In genomic region chr20:348972-349841, GRCh38 we compare ENCODE assay signal across 11 cellular contexts. TPM values are rescaled to one million over a fixed set of nuclear protein-coding genes. Genes with fewer than 3 reads are reported as not detected.
DNase-seq lines count a peak whose midpoint lies in the region; ATAC-seq, FAIRE-seq and TF ChIP-seq lines count a peak whose summit lies in the region.
"Had no signal": no experiment of that assay in that cellular context is flagged by ENCODE, and none has a peak within 500 bp of the region (broad histone marks: within the 10 kb centered on the region; RNA-seq: fewer than 3 reads in every experiment).

No MANE protein-coding gene starts in this region.

- H3K56ac ChIP-seq in H1 (replicated peaks; ENCODE audit: insufficient read length, low read depth, low read length): no peak overlapping the region

- no peak overlapping the region for H2BK120ac ChIP-seq in H1 (replicated peaks; ENCODE audit: low read depth, low read length)

- peaks cover 14% of the 10 kb centered on the region for H3K4me1 Mint-ChIP-seq in CD4-positive, alpha-beta T cell (ENCODE audit: low read depth)
- H3K4me1 Mint-ChIP-seq in osteocyte (ENCODE audit: unreplicated experiment): peaks cover 16% of the 10 kb centered on the region

- peaks cover 3% of the 10 kb centered on the region; the same call in 1 of the 2 replicates for H3K79me1 ChIP-seq in H1 (ENCODE audit: low read depth, low read length)

- H3K18ac ChIP-seq in H1 (ENCODE audit: extremely low read depth, low read length): no peak overlapping the region

- H3K9ac ChIP-seq in MM.1S (ENCODE audit: low read length): peak overlapping the region; percentile 87; the same call in 1 of the 2 replicates
- no peak overlapping the region for H3K9ac ChIP-seq in H1 (replicated peaks in 1 of 4; ENCODE audit: extremely low read depth in 1 of 4, low read depth in 3 of 4, low read length in 3 of 4)

- CTCF ChIA-PET in CD4-positive, alpha-beta T cell (lab: Charles Lee): no interaction called here
- CTCF ChIA-PET in H1 (lab: Charles Lee; ENCODE audit: partially characterized antibody): interaction anchor here (0.6 to 1.9 kb wide), 6 partner anchors 19 to 421 kb away, joined by 3 to 4 read pairs (median 4); no protein-coding TSS in a partner anchor

- no peak for ATAC-seq in CD4-positive, alpha-beta T cell (ENCODE audit: poor library complexity)
- ATAC-seq in GM21786 (IDR thresholded peaks at IDR 0.05; ENCODE audit: unreplicated experiment): no peak

- no peak for TF ChIP-seq RAD21 in H1 (IDR thresholded peaks at IDR 0.05 in 1 of 2, conservative IDR thresholded peaks at IDR 0.05 in 1 of 2; ENCODE audit: low read depth in 2 of 2, low read length in 2 of 2)

- peaks cover 4% of the 10 kb centered on the region for H3K36me3 Mint-ChIP-seq in CD4-positive, alpha-beta T cell (ENCODE audit: low read depth)
- H3K36me3 Mint-ChIP-seq in osteocyte (ENCODE audit: unreplicated experiment): peaks cover 11% of the 10 kb centered on the region

- H3K9me3 ChIP-seq in CD4-positive, alpha-beta T cell (ENCODE audit: control insufficient read depth, low read length): no peaks in the 10 kb centered on the region
- H3K9me3 ChIP-seq in MM.1S (replicated peaks; ENCODE audit: insufficient read depth, low read length) (no peaks in the 10 kb centered on the region), H1 (ENCODE audit: insufficient read depth in 2 of 2, low read depth in 1 of 2, low read length in 1 of 2) (no peaks in the 10 kb centered on the region), tibial artery (no peaks in the 10 kb centered on the region)
- H3K9me3 ChIP-seq: esophagus squamous epithelium had no signal

- no peak overlapping the region; the same call in 1 of the 2 replicates for H2AK5ac ChIP-seq in H1 (ENCODE audit: low read depth, low read length)

- H3K27me3 ChIP-seq in CD4-positive, alpha-beta T cell (ENCODE audit: control insufficient read depth, insufficient read depth, low read length): no peaks in the 10 kb centered on the region
- H3K27me3 ChIP-seq in MM.1S (replicated peaks; ENCODE audit: insufficient read depth, low read length): no peaks in the 10 kb centered on the region
- H3K27me3 ChIP-seq in H1 (replicated peaks in 1 of 4; ENCODE audit: control insufficient read depth in 3 of 4, extremely low read depth in 1 of 4, insufficient read depth in 3 of 4, low read length in 3 of 4): peaks cover 0 to 3% (median 0%) of the 10 kb centered on the region in 4 experiments; a peak in 3 of 7 replicates
- no peaks in the 10 kb centered on the region for H3K27me3 ChIP-seq in tibial artery
- H3K27me3 ChIP-seq: esophagus squamous epithelium had no signal

- H3K4me3 ChIP-seq in MM.1S (ENCODE audit: low read length) (peak overlapping the region; percentile 83; the same call in 1 of the 2 replicates), H1 (ENCODE audit: extremely low read depth in 1 of 4, insufficient read depth in 2 of 4, low read depth in 3 of 4, low read length in 4 of 4) (peak overlapping the region in 1 of 4 experiments; percentile 90; a peak in 2 of 8 replicates), tibial artery (no peak overlapping the region)

- H2BK20ac ChIP-seq in H1 (ENCODE audit: low read length): no peak overlapping the region

- no peaks in the 10 kb centered on the region for H3K27me3 Mint-ChIP-seq in CD4-positive, alpha-beta T cell
- H3K27me3 Mint-ChIP-seq in osteocyte (ENCODE audit: unreplicated experiment): no peaks in the 10 kb centered on the region

- no peak overlapping the region; the same call in 1 of the 2 replicates for H2BK5ac ChIP-seq in H1 (ENCODE audit: low read depth, low read length)

- WGBS in H1 (ENCODE audit: extremely low coverage in 1 of 2, insufficient coverage in 1 of 2, insufficient read length in 1 of 2, insufficient replicate concordance in 2 of 2, low coverage in 1 of 2, low lambda C conversion rate in 2 of 2, missing lambda C conversion rate in 1 of 2), 2 experiments: 94% methylated on average over 19 of the region's 19 CpGs; no CpG with 5 or more reads in 1 of the 2 experiments

- no peak for DNase-seq in CD4-positive, alpha-beta T cell
- DNase-seq in MM.1S (no peak), H1 (ENCODE audit: low read depth in 1 of 2, low spot score in 2 of 2) (no peak), osteocyte (ENCODE audit: extremely low spot score, unreplicated experiment) (no peak), middle frontal gyrus (ENCODE audit: extremely low spot score, low spot score) (no peak), dermis blood vessel endothelial cell (no peak), tibial artery (no peak)
- DNase-seq: activated CD4-positive, alpha-beta T cell treated with anti-CD3 and anti-CD28 coated beads for 48 hours; esophagus squamous epithelium; NCI-H146 had no signal

- no peak overlapping the region for H3K14ac ChIP-seq in H1 (ENCODE audit: insufficient read length)

- H4K20me1 ChIP-seq in MM.1S (ENCODE audit: insufficient read depth, low read length) (no peaks in the 10 kb centered on the region), H1 (replicated peaks in 1 of 2; ENCODE audit: control insufficient read depth in 1 of 2, insufficient read depth in 2 of 2, low read length in 2 of 2) (peaks cover 2% of the 10 kb centered on the region in 2 experiments)

- no peak overlapping the region for H4K91ac ChIP-seq in H1 (replicated peaks; ENCODE audit: insufficient read length, low read length)

- H4K5ac ChIP-seq in H1 (ENCODE audit: insufficient read length, low read depth, low read length): no peak overlapping the region

- TF ChIP-seq POLR2A in H1 (IDR thresholded peaks at IDR 0.05; ENCODE audit: control extremely low read depth in 1 of 2, low read depth in 2 of 2, low read length in 2 of 2): no peak

- H3K23me2 ChIP-seq in H1 (ENCODE audit: low read depth, low read length): peaks cover 16% of the 10 kb centered on the region

- no peak for TF ChIP-seq CTCF in CD4-positive, alpha-beta T cell (IDR thresholded peaks at IDR 0.05)
- TF ChIP-seq CTCF in MM.1S (IDR thresholded peaks at IDR 0.05; ENCODE audit: low read length) (no peak), H1 (IDR thresholded peaks at IDR 0.05; ENCODE audit: control extremely low read depth in 1 of 3, insufficient read depth in 1 of 3, low read depth in 1 of 3, low read length in 3 of 3) (no peak), osteocyte (IDR thresholded peaks at IDR 0.05) (no peak), tibial artery (IDR thresholded peaks at IDR 0.05) (no peak)

- H3K4me2 ChIP-seq in MM.1S (ENCODE audit: low read depth, low read length) (peak overlapping the region; percentile 74), H1 (ENCODE audit: insufficient read depth in 1 of 2, low read depth in 2 of 2, low read length in 2 of 2) (peak overlapping the region; percentile 97; a peak in 3 of 4 replicates)

- H3K4ac ChIP-seq in H1 (replicated peaks; ENCODE audit: insufficient read length, low read depth, low read length): no peak overlapping the region

- H3K4me3 Mint-ChIP-seq in CD4-positive, alpha-beta T cell: peak overlapping the region; percentile 91
- H3K4me3 Mint-ChIP-seq in osteocyte (ENCODE audit: unreplicated experiment): peak overlapping the region; percentile 97

- 0 out of 2 replicates have a peak, but pooled peaks cover 3% of the 10 kb centered on the region for H3F3A ChIP-seq in MM.1S (ENCODE audit: insufficient read depth, low read length)

- H3K79me2 ChIP-seq in MM.1S (ENCODE audit: low read length): no peaks in the 10 kb centered on the region; the same call in 1 of the 2 replicates
- no peaks in the 10 kb centered on the region for H3K79me2 ChIP-seq in H1 (ENCODE audit: control insufficient read depth in 1 of 2, insufficient read depth in 2 of 2, low read length in 2 of 2)

- no peaks in the 10 kb centered on the region for H3K36me3 ChIP-seq in MM.1S (replicated peaks; ENCODE audit: insufficient read depth, low read length)
- no peaks in the 10 kb centered on the region for H3K36me3 ChIP-seq in H1 (ENCODE audit: control insufficient read depth in 2 of 4, insufficient read depth in 4 of 4, low read length in 3 of 4)
- H3K36me3 ChIP-seq in tibial artery: peaks cover 0 to 38% (median 6%) of the 10 kb centered on the region in 3 donors

- H3K9me3 Mint-ChIP-seq in CD4-positive, alpha-beta T cell: no peaks in the 10 kb centered on the region
- no peaks in the 10 kb centered on the region for H3K9me3 Mint-ChIP-seq in osteocyte (ENCODE audit: unreplicated experiment)

- intact Hi-C loops in CD4-positive, alpha-beta T cell (cut with DNase I, micrococcal nuclease): no loop called here
- intact Hi-C loops in tibial artery (cut with DNase I; ENCODE audit: low total_unique reads): no loop called here

- no peak overlapping the region for H2BK12ac ChIP-seq in H1 (ENCODE audit: low read depth, low read length)

- H4K8ac ChIP-seq in H1 (ENCODE audit: extremely low read depth, insufficient read depth, low read length): no peak overlapping the region

- H2BK15ac ChIP-seq in H1 (ENCODE audit: low read length): 0 out of 2 replicates have a peak overlapping the region, but pooled peaks have one; percentile 29

- H3K27ac Mint-ChIP-seq in CD4-positive, alpha-beta T cell: no peak overlapping the region
- peak overlapping the region; percentile 99 for H3K27ac Mint-ChIP-seq in osteocyte (ENCODE audit: unreplicated experiment)

- no peak overlapping the region for H3K23ac ChIP-seq in H1 (ENCODE audit: insufficient read length)

- peak overlapping the region; percentile 92; the same call in 1 of the 2 replicates for H2AFZ ChIP-seq in MM.1S (ENCODE audit: low read length)
- H2AFZ ChIP-seq in H1 (ENCODE audit: low read length): no peak overlapping the region

- no peak for TF ChIP-seq EP300 in H1 (IDR thresholded peaks at IDR 0.05; ENCODE audit: borderline replicate concordance in 1 of 2, low read depth in 2 of 2, low read length in 2 of 2)

- POLR2A ChIA-PET in CD4-positive, alpha-beta T cell (lab: Charles Lee): no interaction called here
- POLR2A ChIA-PET in H1 (lab: Charles Lee; ENCODE audit: partially characterized antibody): interaction anchor here (1.2 to 5.7 kb wide), 5 partner anchors 12 to 94 kb away, joined by 4 to 36 read pairs (median 13); partner anchors contain the start of genes SOX12 and TRIB3

- no peak for FAIRE-seq in H1 (lab: Jason Lieb, UNC)

- no peak overlapping the region for H3K27ac ChIP-seq in CD4-positive, alpha-beta T cell (ENCODE audit: low read depth, low read length)
- H3K27ac ChIP-seq in MM.1S (ENCODE audit: low read length): no peak overlapping the region
- no peak overlapping the region for H3K27ac ChIP-seq in H1 (ENCODE audit: low read depth, low read length)
- H3K27ac ChIP-seq in tibial artery: no peak overlapping the region

- H3K9me2 ChIP-seq in MM.1S (replicated peaks; ENCODE audit: insufficient read depth, low read length): no peaks in the 10 kb centered on the region

- H3K4me1 ChIP-seq in MM.1S (ENCODE audit: low read length): peaks cover 9% of the 10 kb centered on the region
- peaks cover 0 to 12% (median 8%) of the 10 kb centered on the region in 4 experiments; a peak in 4 of 7 replicates for H3K4me1 ChIP-seq in H1 (replicated peaks in 1 of 4; ENCODE audit: control insufficient read depth in 3 of 4, insufficient read depth in 4 of 4, low read length in 3 of 4)
- H3K4me1 ChIP-seq in tibial artery: peaks cover 0 to 19% (median 9%) of the 10 kb centered on the region in 4 donors

RNA-seq across cellular contexts. Expression of gene NRSN2, which starts 2.3 kb away (rescaled TPM):
- 1 to 10 TPM in 1 of 2 experiments, under 1 TPM in 1; 0.69 to 1.3 TPM for total RNA-seq in CD4-positive, alpha-beta T cell
- 15.0 and 19.4 TPM in 2 replicates for total RNA-seq in H1 (2021; fragmentation: NEBNext Ultra II Directional; extraction: Animal tissue kit (Norgen Biotek cat#: 25700))
- polyA plus RNA-seq in H1 (2011; rRNA removed): 33.3 and 41.9 TPM in 2 replicates
- 25.4 TPM for polyA plus RNA-seq in H1 (2011; cell fraction: cytosol; rRNA removed)
- 20.5 TPM for polyA plus RNA-seq in H1 (2011; cell fraction: nucleus; rRNA removed)
- polyA plus RNA-seq in H1 (2012, experiment 1 of 2): 17.4 to 24.3 TPM (median 23.5 TPM) in 4 replicates
- polyA plus RNA-seq in H1 (2012, experiment 2 of 2): 23.4 TPM
- polyA plus RNA-seq in H1 (2013, experiment 1 of 2): 19.3 TPM
- polyA plus RNA-seq in H1 (2013, experiment 2 of 2): 21.8 TPM
- 11.8 and 15.0 TPM in 2 replicates for polyA minus RNA-seq in H1 (2011; rRNA and poly(A)+ RNA removed)
- polyA minus RNA-seq in H1 (2011; cell fraction: cytosol; rRNA and poly(A)+ RNA removed): 16.5 TPM
- polyA minus RNA-seq in H1 (2011; cell fraction: nucleus; rRNA and poly(A)+ RNA removed): 8.1 TPM
- total RNA-seq in osteocyte: 47.3 and 57.7 TPM in 2 replicates
- 18.0 and 40.2 TPM in 2 replicates for total RNA-seq in dermis blood vessel endothelial cell

RNA-seq across cellular contexts. Expression of gene SOX12, which starts 23.9 kb away (rescaled TPM):
- 10 to 100 TPM; 11.6 to 11.9 TPM for total RNA-seq in CD4-positive, alpha-beta T cell
- total RNA-seq in H1 (2021; fragmentation: NEBNext Ultra II Directional; extraction: Animal tissue kit (Norgen Biotek cat#: 25700)): 63.0 and 66.1 TPM in 2 replicates
- polyA plus RNA-seq in H1 (2011; rRNA removed): 6.4 and 14.4 TPM in 2 replicates
- 9.3 TPM for polyA plus RNA-seq in H1 (2011; cell fraction: cytosol; rRNA removed)
- polyA plus RNA-seq in H1 (2011; cell fraction: nucleus; rRNA removed): 20.6 TPM
- 28.3 to 39.1 TPM (median 34.8 TPM) in 4 replicates for polyA plus RNA-seq in H1 (2012, experiment 1 of 2)
- 27.6 TPM for polyA plus RNA-seq in H1 (2012, experiment 2 of 2)
- polyA plus RNA-seq in H1 (2013, experiment 1 of 2): 34.1 TPM
- 34.4 TPM for polyA plus RNA-seq in H1 (2013, experiment 2 of 2)
- 2.9 and 6.2 TPM in 2 replicates for polyA minus RNA-seq in H1 (2011; rRNA and poly(A)+ RNA removed)
- 16.2 TPM for polyA minus RNA-seq in H1 (2011; cell fraction: cytosol; rRNA and poly(A)+ RNA removed)
- polyA minus RNA-seq in H1 (2011; cell fraction: nucleus; rRNA and poly(A)+ RNA removed): 11.5 TPM
- 30.8 and 31.7 TPM in 2 replicates for total RNA-seq in osteocyte
- total RNA-seq in dermis blood vessel endothelial cell: 4.4 and 8.1 TPM in 2 replicates

RNA-seq across cellular contexts. Expression of gene TRIB3, which starts 31.4 kb away (rescaled TPM):
- total RNA-seq in CD4-positive, alpha-beta T cell: 1 to 10 TPM; 1.3 to 1.5 TPM
- total RNA-seq in H1 (2021; fragmentation: NEBNext Ultra II Directional; extraction: Animal tissue kit (Norgen Biotek cat#: 25700)): 9.0 and 10.1 TPM in 2 replicates
- 17.1 and 30.0 TPM in 2 replicates for polyA plus RNA-seq in H1 (2011; rRNA removed)
- 20.6 TPM for polyA plus RNA-seq in H1 (2011; cell fraction: cytosol; rRNA removed)
- 22.8 TPM for polyA plus RNA-seq in H1 (2011; cell fraction: nucleus; rRNA removed)
- 4.7 to 10.2 TPM (median 8.5 TPM) in 4 replicates for polyA plus RNA-seq in H1 (2012, experiment 1 of 2)
- polyA plus RNA-seq in H1 (2012, experiment 2 of 2): 11.2 TPM
- polyA plus RNA-seq in H1 (2013, experiment 1 of 2): 8.1 TPM
- polyA plus RNA-seq in H1 (2013, experiment 2 of 2): 8.1 TPM
- 10.1 and 14.9 TPM in 2 replicates for polyA minus RNA-seq in H1 (2011; rRNA and poly(A)+ RNA removed)
- polyA minus RNA-seq in H1 (2011; cell fraction: cytosol; rRNA and poly(A)+ RNA removed): 11.1 TPM
- 7.7 TPM for polyA minus RNA-seq in H1 (2011; cell fraction: nucleus; rRNA and poly(A)+ RNA removed)
- total RNA-seq in osteocyte: 49.1 and 62.6 TPM in 2 replicates
- 49.2 and 62.1 TPM in 2 replicates for total RNA-seq in dermis blood vessel endothelial cell

RNA-seq across cellular contexts. Expression of gene ZCCHC3, which starts 51.8 kb away (rescaled TPM):
- 10 to 100 TPM; 19.3 to 19.5 TPM for total RNA-seq in CD4-positive, alpha-beta T cell
- total RNA-seq in H1 (2021; fragmentation: NEBNext Ultra II Directional; extraction: Animal tissue kit (Norgen Biotek cat#: 25700)): 52.4 and 54.0 TPM in 2 replicates
- polyA plus RNA-seq in H1 (2011; rRNA removed): 33.7 and 34.0 TPM in 2 replicates
- polyA plus RNA-seq in H1 (2011; cell fraction: cytosol; rRNA removed): 40.1 TPM
- polyA plus RNA-seq in H1 (2011; cell fraction: nucleus; rRNA removed): 23.6 TPM
- polyA plus RNA-seq in H1 (2012, experiment 1 of 2): 41.3 to 45.9 TPM (median 42.1 TPM) in 4 replicates
- 43.6 TPM for polyA plus RNA-seq in H1 (2012, experiment 2 of 2)
- polyA plus RNA-seq in H1 (2013, experiment 1 of 2): 36.6 TPM
- 39.0 TPM for polyA plus RNA-seq in H1 (2013, experiment 2 of 2)
- polyA minus RNA-seq in H1 (2011; rRNA and poly(A)+ RNA removed): 14.9 and 15.4 TPM in 2 replicates
- polyA minus RNA-seq in H1 (2011; cell fraction: cytosol; rRNA and poly(A)+ RNA removed): 24.4 TPM
- 13.9 TPM for polyA minus RNA-seq in H1 (2011; cell fraction: nucleus; rRNA and poly(A)+ RNA removed)
- total RNA-seq in osteocyte (22.4 and 22.7 TPM in 2 replicates), dermis blood vessel endothelial cell (18.8 and 23.8 TPM in 2 replicates)

RNA-seq across cellular contexts. Expression of gene C20orf96, which starts 58.7 kb away (rescaled TPM):
- total RNA-seq in CD4-positive, alpha-beta T cell: 1 to 10 TPM; 2.4 to 3.3 TPM
- 21.0 and 22.7 TPM in 2 replicates for total RNA-seq in H1 (2021; fragmentation: NEBNext Ultra II Directional; extraction: Animal tissue kit (Norgen Biotek cat#: 25700))
- 19.2 and 19.3 TPM in 2 replicates for polyA plus RNA-seq in H1 (2011; rRNA removed)
- polyA plus RNA-seq in H1 (2011; cell fraction: cytosol; rRNA removed): 21.3 TPM
- polyA plus RNA-seq in H1 (2011; cell fraction: nucleus; rRNA removed): 22.3 TPM
- 20.5 to 28.5 TPM (median 26.2 TPM) in 4 replicates for polyA plus RNA-seq in H1 (2012, experiment 1 of 2)
- 20.8 TPM for polyA plus RNA-seq in H1 (2012, experiment 2 of 2)
- 23.3 TPM for polyA plus RNA-seq in H1 (2013, experiment 1 of 2)
- 22.8 TPM for polyA plus RNA-seq in H1 (2013, experiment 2 of 2)
- polyA minus RNA-seq in H1 (2011; rRNA and poly(A)+ RNA removed): 9.5 and 10.5 TPM in 2 replicates
- 7.7 TPM for polyA minus RNA-seq in H1 (2011; cell fraction: cytosol; rRNA and poly(A)+ RNA removed)
- polyA minus RNA-seq in H1 (2011; cell fraction: nucleus; rRNA and poly(A)+ RNA removed): 8.2 TPM
- total RNA-seq in osteocyte (17.6 and 19.9 TPM in 2 replicates), dermis blood vessel endothelial cell (3.2 and 6.7 TPM in 2 replicates)
